1 cellular context compared by ENCODE assay signal in genomic region chr5:32174011-32174866, GRCh38.
A peak's percentile ranks its signal among the peaks of the same experiment; 100 is the strongest.
TF ChIP-seq lines count a peak whose summit lies in the region.

Gene GOLPH3, minus strand, starts transcription at chr5:32174319. Its CDS starts 285 bp downstream, at chr5:32174034.

TF ChIP-seq in K562, 482 proteins besides CTCF, POLR2A, EP300 and RAD21 (continued from another document and continues in another):
- peak; percentile 91 for TF ChIP-seq MGA (IDR thresholded peaks at IDR 0.05)
- TF ChIP-seq ESRRA (IDR thresholded peaks at IDR 0.05; ENCODE audit: borderline replicate concordance, low read depth) = 0 out of 2 replicates have a peak, but pooled peaks have one; percentile 67
- TF ChIP-seq ZNF717 (CRISPR knock-in tag; IDR thresholded peaks at IDR 0.05) = no peak
- no peak for TF ChIP-seq PTTG1 (tag; IDR thresholded peaks at IDR 0.05; ENCODE audit: low read depth)
- TF ChIP-seq ZNF282 (CRISPR knock-in tag; IDR thresholded peaks at IDR 0.05) = peak; percentile 99
- TF ChIP-seq TOE1 (IDR thresholded peaks at IDR 0.05; ENCODE audit: borderline replicate concordance) = peak; percentile 81; the same call in 1 of the 2 replicates
- peak; percentile 77; the same call in 1 of the 2 replicates for TF ChIP-seq TOE1 (CRISPR knock-in tag; IDR thresholded peaks at IDR 0.05; ENCODE audit: borderline replicate concordance, low read depth)
- no peak for TF ChIP-seq HEY1 (CRISPR knock-in tag; IDR thresholded peaks at IDR 0.05; ENCODE audit: borderline replicate concordance)
- TF ChIP-seq NCOR1 (IDR thresholded peaks at IDR 0.05) = peak; percentile 52; the same call in 1 of the 2 replicates
- TF ChIP-seq CREB3L1 (IDR thresholded peaks at IDR 0.05; ENCODE audit: borderline replicate concordance, low read depth) = peak; percentile 99
- TF ChIP-seq MIER1 (IDR thresholded peaks at IDR 0.05; ENCODE audit: low read depth) = 0 out of 2 replicates have a peak, but pooled peaks have one; percentile 38
- TF ChIP-seq MTA3 (IDR thresholded peaks at IDR 0.05; ENCODE audit: borderline replicate concordance) = peak; percentile 94
- TF ChIP-seq ATF6 (CRISPR knock-in tag; IDR thresholded peaks at IDR 0.05) = peak; percentile 93
- TF ChIP-seq THAP12 (CRISPR knock-in tag; IDR thresholded peaks at IDR 0.05) = peak; percentile 95
- TF ChIP-seq RREB1 (CRISPR knock-in tag; IDR thresholded peaks at IDR 0.05) = peak; percentile 76
- TF ChIP-seq L3MBTL2 (IDR thresholded peaks at IDR 0.05) = peak; percentile 74
- TF ChIP-seq POLR2AphosphoS2 (IDR thresholded peaks at IDR 0.05; ENCODE audit: low read length) = peak; percentile 61; the same call in 1 of the 2 replicates
- TF ChIP-seq DNMT1 (IDR thresholded peaks at IDR 0.05) = no peak
